In the genomic region with DNA sequence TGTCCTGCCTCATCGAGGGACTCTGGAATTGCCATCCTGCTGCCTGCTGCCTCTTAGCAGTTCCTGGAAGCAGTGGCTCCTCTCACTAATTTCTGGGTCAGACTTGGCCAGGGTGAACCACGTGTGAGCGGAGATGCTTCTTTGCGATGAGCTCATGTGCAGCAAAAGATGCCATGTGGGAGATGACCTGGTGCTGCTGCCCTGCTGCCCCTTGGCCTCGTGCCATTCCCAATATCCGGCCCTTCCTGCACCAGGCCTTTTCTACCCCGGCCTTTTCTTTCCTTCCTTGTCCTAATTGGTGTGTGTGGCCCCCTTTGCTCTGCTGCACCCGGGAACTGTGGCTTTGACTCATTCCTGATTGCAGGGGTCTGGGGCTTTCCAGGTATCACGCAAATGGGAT, we compare ENCODE assay signal across 17 cellular contexts.
DNase-seq lines count a peak whose midpoint lies in the region; ATAC-seq and TF ChIP-seq lines count a peak whose summit lies in the region.
"Had no signal": no experiment of that assay in that cellular context is flagged by ENCODE, and none has a peak within 500 bp of the region (broad histone marks: within the 10 kb centered on the region; RNA-seq: fewer than 3 reads in every experiment).

No MANE protein-coding gene starts in this region.

- H3K27me3 Mint-ChIP-seq in CD14-positive monocyte (ENCODE audit: low read depth in 3 of 3) = peaks cover 0 to 5% (median 2%) of the 10 kb centered on the region in 3 donors
- H3K27me3 Mint-ChIP-seq in chondrocyte (ENCODE audit: low read depth) = no peaks in the 10 kb centered on the region
- no peaks in the 10 kb centered on the region for H3K27me3 Mint-ChIP-seq in stimulated activated naive B cell treated with anti-CD40 and anti-IgM and Interleukin-4, amounts not matched to agents 10 μg/mL and 1 μg/mL and 100 μg/mL, for 72 hours
- H3K27me3 Mint-ChIP-seq: CD4-positive, alpha-beta T cell had no signal

- no peaks in the 10 kb centered on the region for H3K9me3 ChIP-seq in lower lobe of right lung
- no peaks in the 10 kb centered on the region for H3K9me3 ChIP-seq in spleen
- peaks cover 3% of the 10 kb centered on the region for H3K9me3 ChIP-seq in WERI-Rb-1 (ENCODE audit: severe bottlenecking)
- H3K9me3 ChIP-seq: BE2C, Caco-2 had no signal

- 69 to 85% (median 79%) methylated on average over 9 of the region's 9 CpGs for WGBS in spleen, 5 donors

- no peak for TF ChIP-seq POLR2A in spleen (IDR thresholded peaks at IDR 0.05)

- H3K27ac Mint-ChIP-seq in CD14-positive monocyte (no peak overlapping the region), chondrocyte (ENCODE audit: unreplicated experiment) (no peak overlapping the region)
- no peak overlapping the region for H3K27ac Mint-ChIP-seq in stimulated activated naive B cell treated with anti-CD40 and anti-IgM and Interleukin-4, amounts not matched to agents 10 μg/mL and 1 μg/mL and 100 μg/mL, for 72 hours
- H3K27ac Mint-ChIP-seq: CD4-positive, alpha-beta T cell; HFFc6 had no signal

- TF ChIP-seq CTCF in CD14-positive monocyte (IDR thresholded peaks at IDR 0.05) = no peak
- TF ChIP-seq CTCF in chondrocyte (IDR thresholded peaks at IDR 0.05) = no peak
- TF ChIP-seq CTCF in lower lobe of right lung (IDR thresholded peaks at IDR 0.05) = no peak
- no peak for TF ChIP-seq CTCF in spleen (IDR thresholded peaks at IDR 0.05 in 8 of 11, conservative IDR thresholded peaks at IDR 0.05 in 3 of 11)
- TF ChIP-seq CTCF in WERI-Rb-1 (IDR thresholded peaks at IDR 0.05; ENCODE audit: low read depth, low read length) = no peak

- H3K4me3 ChIP-seq in lower lobe of right lung (no peak overlapping the region), spleen (no peak overlapping the region), WERI-Rb-1 (ENCODE audit: low read depth, low read length) (no peak overlapping the region)

- H3K4me3 Mint-ChIP-seq in CD14-positive monocyte (no peak overlapping the region), chondrocyte (ENCODE audit: unreplicated experiment) (no peak overlapping the region)
- no peak overlapping the region for H3K4me3 Mint-ChIP-seq in stimulated activated naive B cell treated with anti-CD40 and anti-IgM and Interleukin-4, amounts not matched to agents 10 μg/mL and 1 μg/mL and 100 μg/mL, for 72 hours
- H3K4me3 Mint-ChIP-seq: CD4-positive, alpha-beta T cell; HFFc6 had no signal

- no peaks in the 10 kb centered on the region for H3K27me3 ChIP-seq in lower lobe of right lung (ENCODE audit: low read depth)
- H3K27me3 ChIP-seq in spleen (replicated peaks in 1 of 7) = peaks cover 0 to 9% (median 0%) of the 10 kb centered on the region in 7 donors
- H3K27me3 ChIP-seq in WERI-Rb-1 (ENCODE audit: insufficient read depth, low read depth, severe bottlenecking) = no peaks in the 10 kb centered on the region
- H3K27me3 ChIP-seq: BE2C had no signal

- no peak for ATAC-seq in lower lobe of right lung
- ATAC-seq in HG03432 (IDR thresholded peaks at IDR 0.05; ENCODE audit: unreplicated experiment) = no peak
- ATAC-seq in stimulated activated naive B cell treated with anti-CD40 and anti-IgM and Interleukin-4, amounts not matched to agents 10 μg/mL and 1 μg/mL and 100 μg/mL, for 72 hours (replicated peaks) = no peak
- ATAC-seq: HCT116 had no signal

- H3K4me1 Mint-ChIP-seq in CD14-positive monocyte = no peaks in the 10 kb centered on the region
- no peaks in the 10 kb centered on the region for H3K4me1 Mint-ChIP-seq in chondrocyte (ENCODE audit: low read depth)
- H3K4me1 Mint-ChIP-seq in stimulated activated naive B cell treated with anti-CD40 and anti-IgM and Interleukin-4, amounts not matched to agents 10 μg/mL and 1 μg/mL and 100 μg/mL, for 72 hours = no peaks in the 10 kb centered on the region

- intact Hi-C loops in CD14-positive monocyte (cut with micrococcal nuclease) (no loop called here), lower lobe of right lung (cut with DNase I) (no loop called here), spleen (cut with DNase I; ENCODE audit: low total_unique reads) (no loop called here)

- H3K36me3 ChIP-seq in lower lobe of right lung = no peaks in the 10 kb centered on the region
- H3K36me3 ChIP-seq in spleen = no peaks in the 10 kb centered on the region
- no peaks in the 10 kb centered on the region for H3K36me3 ChIP-seq in WERI-Rb-1
- H3K36me3 ChIP-seq: BE2C had no signal

- H3K4me1 ChIP-seq in lower lobe of right lung = no peaks in the 10 kb centered on the region
- no peaks in the 10 kb centered on the region for H3K4me1 ChIP-seq in spleen
- H3K4me1 ChIP-seq: BE2C, Caco-2 had no signal

- no peaks in the 10 kb centered on the region for H3K36me3 Mint-ChIP-seq in CD14-positive monocyte
- H3K36me3 Mint-ChIP-seq in chondrocyte (ENCODE audit: low read depth) = no peaks in the 10 kb centered on the region
- no peaks in the 10 kb centered on the region for H3K36me3 Mint-ChIP-seq in stimulated activated naive B cell treated with anti-CD40 and anti-IgM and Interleukin-4, amounts not matched to agents 10 μg/mL and 1 μg/mL and 100 μg/mL, for 72 hours

- no peak overlapping the region for H3K27ac ChIP-seq in lower lobe of right lung
- H3K27ac ChIP-seq in spleen = no peak overlapping the region
- no peak overlapping the region for H3K27ac ChIP-seq in WERI-Rb-1

- H3K9me3 Mint-ChIP-seq in CD14-positive monocyte = no peaks in the 10 kb centered on the region
- H3K9me3 Mint-ChIP-seq in chondrocyte (ENCODE audit: low read depth) = no peaks in the 10 kb centered on the region
- peaks cover 0 to 2% of the 10 kb centered on the region in 2 donors for H3K9me3 Mint-ChIP-seq in stimulated activated naive B cell treated with anti-CD40 and anti-IgM and Interleukin-4, amounts not matched to agents 10 μg/mL and 1 μg/mL and 100 μg/mL, for 72 hours
- H3K9me3 Mint-ChIP-seq: CD4-positive, alpha-beta T cell; HFFc6 had no signal

- DNase-seq in CD14-positive monocyte (ENCODE audit: low spot score) = peak; percentile 16
- peak; percentile 42 for DNase-seq in chondrocyte (ENCODE audit: low spot score)
- DNase-seq in lower lobe of right lung = peak; percentile 25
- peak; percentile 47 for DNase-seq in spleen
- no peak for DNase-seq in WERI-Rb-1
- DNase-seq in NCI-H82 treated with DMSO at 0.1 percent for 48 hours (lab: John Stamatoyannopoulos, UW; ENCODE audit: unreplicated experiment) = no peak
- no peak for DNase-seq in stimulated activated naive B cell treated with anti-CD40 and anti-IgM and Interleukin-4, amounts not matched to agents 10 μg/mL and 1 μg/mL and 100 μg/mL, for 72 hours
- DNase-seq: ACHN; BE2C; C1 segment of cervical spinal cord; CD4-positive, alpha-beta T cell; GOT3; H7; HFFc6 had no signal

Comparison
In these comparisons a context has a peak if more than half of its experiments do, and no peak if none do; other contexts are left out.
1. DNase-seq: peak in CD14-positive monocyte (single experiment), chondrocyte (single experiment), lower lobe of right lung (single experiment) and spleen (single experiment); none in WERI-Rb-1 (single experiment), NCI-H82 treated with DMSO at 0.1 percent for 48 hours (single experiment) and stimulated activated naive B cell treated with anti-CD40 and anti-IgM and Interleukin-4, amounts not matched to agents 10 μg/mL and 1 μg/mL and 100 μg/mL, for 72 hours (single experiment).